ENCODE assay signal across 9 cellular contexts in the genomic region with DNA sequence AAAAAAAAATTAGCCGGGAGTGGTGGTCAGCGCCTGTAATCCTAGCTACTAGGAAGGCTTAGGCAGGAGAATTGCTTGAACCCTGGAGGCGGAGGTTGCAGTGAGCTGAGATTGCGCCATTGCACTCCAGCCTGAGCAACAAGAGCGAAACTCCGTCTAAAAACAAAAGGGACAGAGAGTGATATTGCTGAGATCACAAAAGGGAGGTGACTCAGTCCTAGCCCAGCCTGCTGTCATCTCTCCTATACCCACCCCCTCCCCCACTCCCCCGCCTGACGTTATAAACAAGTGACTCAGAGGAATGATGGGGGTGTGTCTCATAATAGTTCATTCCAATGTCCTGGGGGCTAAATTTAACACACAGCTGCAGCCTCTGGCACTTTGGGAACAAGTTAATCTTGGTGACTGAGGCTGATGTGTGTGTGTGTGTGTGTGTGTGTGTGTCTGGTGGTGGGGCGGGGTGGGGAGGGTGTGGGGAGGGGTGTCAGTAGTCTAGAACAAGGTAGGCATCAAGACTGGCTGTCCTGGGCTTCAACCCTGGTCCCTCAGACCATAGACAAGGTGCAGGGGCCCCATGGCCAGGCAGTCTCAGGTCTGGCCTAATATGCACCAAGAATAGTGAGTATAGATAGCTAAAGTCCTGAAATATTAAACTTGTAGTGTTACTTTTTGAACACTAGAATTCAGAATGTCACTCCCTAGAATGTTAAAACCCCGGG. TPM values are rescaled to one million over a fixed set of nuclear protein-coding genes. Genes with fewer than 3 reads are reported as not detected.
DNase-seq lines count a peak whose midpoint lies in the region; ATAC-seq and TF ChIP-seq lines count a peak whose summit lies in the region.
"Had no signal": no experiment of that assay in that cellular context is flagged by ENCODE, and none has a peak within 500 bp of the region (broad histone marks: within the 10 kb centered on the region; RNA-seq: fewer than 3 reads in every experiment).

No MANE protein-coding gene starts in this region.

- peaks cover 20% of the 10 kb centered on the region for H3K27me3 ChIP-seq in gastroesophageal sphincter
- no peaks in the 10 kb centered on the region for H3K27me3 ChIP-seq in gastrocnemius medialis

- in situ Hi-C loops in gastrocnemius medialis (cut with MboI; ENCODE audit: low sequenced_read_pairs in 4 of 4), result no loop called here

- H3K27ac ChIP-seq in gastroesophageal sphincter (peak overlapping the region in 3 of 4 donors; percentile 50 to 64 (median 58)), gastrocnemius medialis (peak overlapping the region; percentile 94 to 100 (median 99))

- TF ChIP-seq EP300 in gastroesophageal sphincter (IDR thresholded peaks at IDR 0.05), result no peak

- CTCF ChIA-PET in activated CD4-positive, alpha-beta memory T cell treated with anti-CD3 and anti-CD28 coated beads, Interleukin-2, amount 10 ng/mL, durations not matched to agents 7 days and 5 days (lab: Charles Lee), result interaction anchor here (0.7 kb wide), 1 partner anchor 50 kb away, joined by 3 read pairs; no protein-coding TSS in a partner anchor

- H3K9me3 ChIP-seq in gastroesophageal sphincter, result no peaks in the 10 kb centered on the region
- no peaks in the 10 kb centered on the region for H3K9me3 ChIP-seq in gastrocnemius medialis

- H3K9me3 Mint-ChIP-seq in activated CD4-positive, alpha-beta memory T cell treated with anti-CD3 and anti-CD28 coated beads, Interleukin-2, amount 10 ng/mL, durations not matched to agents 7 days and 5 days, result no peaks in the 10 kb centered on the region
- H3K9me3 Mint-ChIP-seq in immature natural killer cell, result no peaks in the 10 kb centered on the region
- H3K9me3 Mint-ChIP-seq: activated B cell treated with CpG ODN at 0.5 μM for 24 hours had no signal

- TF ChIP-seq CTCF in gastroesophageal sphincter (IDR thresholded peaks at IDR 0.05) (no peak), gastrocnemius medialis (IDR thresholded peaks at IDR 0.05 in 4 of 5, conservative IDR thresholded peaks at IDR 0.05 in 1 of 5) (no peak)

- H3K36me3 ChIP-seq in gastroesophageal sphincter (no peaks in the 10 kb centered on the region), gastrocnemius medialis (peaks cover 0 to 10% of the 10 kb centered on the region in 2 donors)

- H3K36me3 Mint-ChIP-seq in activated CD4-positive, alpha-beta memory T cell treated with anti-CD3 and anti-CD28 coated beads, Interleukin-2, amount 10 ng/mL, durations not matched to agents 7 days and 5 days (ENCODE audit: low read depth), result no peaks in the 10 kb centered on the region
- H3K36me3 Mint-ChIP-seq in immature natural killer cell, result no peaks in the 10 kb centered on the region

- H3K4me1 ChIP-seq in gastroesophageal sphincter (peaks cover 0 to 34% (median 18%) of the 10 kb centered on the region in 3 donors), gastrocnemius medialis (peaks cover 31 to 49% of the 10 kb centered on the region in 2 donors)

- 25 to 40% methylated on average over 4 to 7 of the region's 10 CpGs for WGBS in gastroesophageal sphincter (ENCODE audit: low coverage in 1 of 2), 2 donors

- POLR2A ChIA-PET in activated CD4-positive, alpha-beta memory T cell treated with anti-CD3 and anti-CD28 coated beads, Interleukin-2, amount 10 ng/mL, durations not matched to agents 7 days and 5 days (lab: Charles Lee), result no interaction called here

- H3K4me3 Mint-ChIP-seq in activated CD4-positive, alpha-beta memory T cell treated with anti-CD3 and anti-CD28 coated beads, Interleukin-2, amount 10 ng/mL, durations not matched to agents 7 days and 5 days, result no peak overlapping the region
- H3K4me3 Mint-ChIP-seq in immature natural killer cell, result no peak overlapping the region
- H3K4me3 Mint-ChIP-seq: activated B cell treated with CpG ODN at 0.5 μM for 24 hours had no signal

- intact Hi-C loops in gastrocnemius medialis (cut with DNase I; ENCODE audit: low total_unique reads), result loop anchor here (2.0 kb wide), 1 partner anchor 17 kb away; no protein-coding TSS in a partner anchor

- peaks cover 15% of the 10 kb centered on the region for H3K27me3 Mint-ChIP-seq in activated CD4-positive, alpha-beta memory T cell treated with anti-CD3 and anti-CD28 coated beads, Interleukin-2, amount 10 ng/mL, durations not matched to agents 7 days and 5 days
- H3K27me3 Mint-ChIP-seq in immature natural killer cell (ENCODE audit: low read depth in 3 of 3), result peaks cover 6 to 10% (median 7%) of the 10 kb centered on the region in 3 donors

- ATAC-seq in gastroesophageal sphincter (peak; percentile 94), gastrocnemius medialis (peak; percentile 74 to 78)

- TF ChIP-seq POLR2A in gastroesophageal sphincter (IDR thresholded peaks at IDR 0.05), result no peak
- TF ChIP-seq POLR2A in gastrocnemius medialis (IDR thresholded peaks at IDR 0.05), result peak; percentile 25 to 32

- no peak overlapping the region for H3K4me3 ChIP-seq in gastroesophageal sphincter
- H3K4me3 ChIP-seq in gastrocnemius medialis, result peak overlapping the region in 3 of 4 donors; percentile 12 to 28 (median 26)

- peak; percentile 56 for DNase-seq in activated naive CD4-positive, alpha-beta T cell treated with Interleukin-2 at 50 U/mL for 16 hours
- no peak for DNase-seq in activated naive CD4-positive, alpha-beta T cell (lab: John Stamatoyannopoulos, UW)
- DNase-seq in activated CD4-positive, alpha-beta memory T cell treated with anti-CD3 and anti-CD28 coated beads, Interleukin-2, amount 10 ng/mL, durations not matched to agents 7 days and 5 days, result peak; percentile 57
- DNase-seq in gastrocnemius medialis (peak; percentile 93 to 97), immature natural killer cell (no peak), NCI-H2171 (lab: John Stamatoyannopoulos, UW) (no peak), D341Med (ENCODE audit: low spot score) (no peak)
- DNase-seq: activated B cell treated with CpG ODN at 0.5 μM for 24 hours had no signal

- H3K4me1 Mint-ChIP-seq in activated CD4-positive, alpha-beta memory T cell treated with anti-CD3 and anti-CD28 coated beads, Interleukin-2, amount 10 ng/mL, durations not matched to agents 7 days and 5 days, result peaks cover 11% of the 10 kb centered on the region
- no peaks in the 10 kb centered on the region for H3K4me1 Mint-ChIP-seq in immature natural killer cell

- H3K27ac Mint-ChIP-seq in activated CD4-positive, alpha-beta memory T cell treated with anti-CD3 and anti-CD28 coated beads, Interleukin-2, amount 10 ng/mL, durations not matched to agents 7 days and 5 days, result no peak overlapping the region
- no peak overlapping the region for H3K27ac Mint-ChIP-seq in immature natural killer cell
- H3K27ac Mint-ChIP-seq: activated B cell treated with CpG ODN at 0.5 μM for 24 hours had no signal

RNA-seq across cellular contexts. Expression of gene KLHL40, which starts 1.3 kb away (rescaled TPM):
- not detected for total RNA-seq in activated CD4-positive, alpha-beta memory T cell treated with anti-CD3 and anti-CD28 coated beads, Interleukin-2, amount 10 ng/mL, durations not matched to agents 7 days and 5 days
- total RNA-seq in gastroesophageal sphincter (not detected), gastrocnemius medialis (100 to 1,000 TPM; 197 to 682 (median 397) TPM)
- not detected for polyA plus RNA-seq in immature natural killer cell
- total RNA-seq: activated B cell treated with CpG ODN at 0.5 μM for 24 hours had no signal

RNA-seq across cellular contexts. Expression of gene HHATL, which starts 18.6 kb away (rescaled TPM):
- total RNA-seq in activated CD4-positive, alpha-beta memory T cell treated with anti-CD3 and anti-CD28 coated beads, Interleukin-2, amount 10 ng/mL, durations not matched to agents 7 days and 5 days, result under 1 TPM in 1 of 2 experiments, not detected in 1; 0.25 TPM
- 1 to 10 TPM in 1 of 4 donors, under 1 TPM in 1, not detected in 2; 0.23 to 1.2 TPM for total RNA-seq in gastroesophageal sphincter
- 100 to 1,000 TPM in 2 of 4 donors, 10 to 100 TPM in 2; 78.0 to 309 (median 164) TPM for total RNA-seq in gastrocnemius medialis
- not detected for polyA plus RNA-seq in immature natural killer cell
- total RNA-seq: activated B cell treated with CpG ODN at 0.5 μM for 24 hours had no signal

RNA-seq across cellular contexts. Expression of gene ZBTB47, which starts 30.5 kb away (rescaled TPM):
- 1 to 10 TPM in 1 of 2 experiments, under 1 TPM in 1; 0.93 to 1.1 TPM for total RNA-seq in activated CD4-positive, alpha-beta memory T cell treated with anti-CD3 and anti-CD28 coated beads, Interleukin-2, amount 10 ng/mL, durations not matched to agents 7 days and 5 days
- total RNA-seq in gastroesophageal sphincter (100 to 1,000 TPM in 3 of 4 donors, 10 to 100 TPM in 1; 86.8 to 152 (median 110) TPM), gastrocnemius medialis (100 to 1,000 TPM; 141 to 256 (median 167) TPM)
- under 1 TPM in 2 of 3 donors, not detected in 1; 0.16 to 0.24 TPM for polyA plus RNA-seq in immature natural killer cell

Comparison
In these comparisons a context has a peak if more than half of its experiments do, and no peak if none do; other contexts are left out.
1. DNase-seq: peak in activated naive CD4-positive, alpha-beta T cell treated with Interleukin-2 at 50 U/mL for 16 hours (single experiment), activated CD4-positive, alpha-beta memory T cell treated with anti-CD3 and anti-CD28 coated beads, Interleukin-2, amount 10 ng/mL, durations not matched to agents 7 days and 5 days (single experiment) and gastrocnemius medialis (2 of 2); none in activated naive CD4-positive, alpha-beta T cell (0 of 4), immature natural killer cell (0 of 3), NCI-H2171 (single experiment) and D341Med (single experiment).
2. H3K4me3 ChIP-seq: peak in gastrocnemius medialis (3 of 4); none in gastroesophageal sphincter (0 of 2).
3. POLR2A ChIP-seq: peak in gastrocnemius medialis (2 of 2); none in gastroesophageal sphincter (0 of 2).
4. RNA of gene KLHL40, which starts 1.3 kb away (total RNA-seq): 197 to 682 TPM in gastrocnemius medialis; not detected in activated CD4-positive, alpha-beta memory T cell treated with anti-CD3 and anti-CD28 coated beads, Interleukin-2, amount 10 ng/mL, durations not matched to agents 7 days and 5 days and not detected in gastroesophageal sphincter; every median in the first group is over 100 times any median in the second.
5. RNA of gene HHATL, which starts 18.6 kb away (total RNA-seq): 78.0 to 309 TPM in gastrocnemius medialis; 0.25 TPM in activated CD4-positive, alpha-beta memory T cell treated with anti-CD3 and anti-CD28 coated beads, Interleukin-2, amount 10 ng/mL, durations not matched to agents 7 days and 5 days and 0.23 to 1.2 TPM in gastroesophageal sphincter; every median in the first group is over 10 times any median in the second.
6. RNA of gene ZBTB47, which starts 30.5 kb away (total RNA-seq): 141 to 256 TPM in gastrocnemius medialis and 86.8 to 152 TPM in gastroesophageal sphincter; 0.93 to 1.1 TPM in activated CD4-positive, alpha-beta memory T cell treated with anti-CD3 and anti-CD28 coated beads, Interleukin-2, amount 10 ng/mL, durations not matched to agents 7 days and 5 days; every median in the first group is over 10 times any median in the second.